ENCODE assay signal across 1 cellular context in genomic region chr1:180232521-180233043, GRCh38.
TF ChIP-seq lines count a peak whose summit lies in the region.

No MANE protein-coding gene starts in this region.

TF ChIP-seq in WTC11, 78 proteins besides CTCF, POLR2A, EP300 and RAD21:
- TF ChIP-seq MAX (CRISPR knock-in tag; IDR thresholded peaks at IDR 0.05) (no peak), NR1H2 (CRISPR knock-in tag; IDR thresholded peaks at IDR 0.05) (no peak), IRF2 (CRISPR knock-in tag; IDR thresholded peaks at IDR 0.05; ENCODE audit: borderline replicate concordance, low read depth) (no peak), FOXP4 (CRISPR knock-in tag; IDR thresholded peaks at IDR 0.05) (no peak), RELA (CRISPR knock-in tag; IDR thresholded peaks at IDR 0.05; ENCODE audit: borderline replicate concordance) (no peak), NR2C2 (CRISPR knock-in tag; IDR thresholded peaks at IDR 0.05) (no peak), TP53 (CRISPR knock-in tag; IDR thresholded peaks at IDR 0.05) (no peak), GRHL2 (CRISPR knock-in tag; IDR thresholded peaks at IDR 0.05; ENCODE audit: insufficient replicate concordance, severe bottlenecking) (no peak), NFATC4 (CRISPR knock-in tag; IDR thresholded peaks at IDR 0.05) (no peak), EMX1 (CRISPR knock-in tag; IDR thresholded peaks at IDR 0.05) (no peak), ETV6 (CRISPR knock-in tag; IDR thresholded peaks at IDR 0.05) (no peak), KAT7 (CRISPR knock-in tag; IDR thresholded peaks at IDR 0.05; ENCODE audit: borderline replicate concordance) (no peak), ZNF232 (CRISPR knock-in tag; IDR thresholded peaks at IDR 0.05) (no peak), ZNF263 (CRISPR knock-in tag; IDR thresholded peaks at IDR 0.05; ENCODE audit: low read depth) (no peak), ZNF121 (CRISPR knock-in tag; IDR thresholded peaks at IDR 0.05) (no peak), FOXK1 (CRISPR knock-in tag; IDR thresholded peaks at IDR 0.05) (no peak), FOXJ3 (CRISPR knock-in tag; IDR thresholded peaks at IDR 0.05; ENCODE audit: borderline replicate concordance) (no peak)
- TF ChIP-seq, protein P1, sequence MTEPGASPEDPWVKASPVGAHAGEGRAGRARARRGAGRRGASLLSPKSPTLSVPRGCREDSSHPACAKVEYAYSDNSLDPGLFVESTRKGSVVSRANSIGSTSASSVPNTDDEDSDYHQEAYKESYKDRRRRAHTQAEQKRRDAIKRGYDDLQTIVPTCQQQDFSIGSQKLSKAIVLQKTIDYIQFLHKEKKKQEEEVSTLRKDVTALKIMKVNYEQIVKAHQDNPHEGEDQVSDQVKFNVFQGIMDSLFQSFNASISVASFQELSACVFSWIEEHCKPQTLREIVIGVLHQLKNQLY (CRISPR knock-in tag; IDR thresholded peaks at IDR 0.05): no peak
- TF ChIP-seq, protein P2, sequence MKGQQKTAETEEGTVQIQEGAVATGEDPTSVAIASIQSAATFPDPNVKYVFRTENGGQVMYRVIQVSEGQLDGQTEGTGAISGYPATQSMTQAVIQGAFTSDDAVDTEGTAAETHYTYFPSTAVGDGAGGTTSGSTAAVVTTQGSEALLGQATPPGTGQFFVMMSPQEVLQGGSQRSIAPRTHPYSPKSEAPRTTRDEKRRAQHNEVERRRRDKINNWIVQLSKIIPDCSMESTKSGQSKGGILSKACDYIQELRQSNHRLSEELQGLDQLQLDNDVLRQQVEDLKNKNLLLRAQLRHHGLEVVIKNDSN (CRISPR knock-in tag; IDR thresholded peaks at IDR 0.05): no peak
- TF ChIP-seq, protein P3, sequence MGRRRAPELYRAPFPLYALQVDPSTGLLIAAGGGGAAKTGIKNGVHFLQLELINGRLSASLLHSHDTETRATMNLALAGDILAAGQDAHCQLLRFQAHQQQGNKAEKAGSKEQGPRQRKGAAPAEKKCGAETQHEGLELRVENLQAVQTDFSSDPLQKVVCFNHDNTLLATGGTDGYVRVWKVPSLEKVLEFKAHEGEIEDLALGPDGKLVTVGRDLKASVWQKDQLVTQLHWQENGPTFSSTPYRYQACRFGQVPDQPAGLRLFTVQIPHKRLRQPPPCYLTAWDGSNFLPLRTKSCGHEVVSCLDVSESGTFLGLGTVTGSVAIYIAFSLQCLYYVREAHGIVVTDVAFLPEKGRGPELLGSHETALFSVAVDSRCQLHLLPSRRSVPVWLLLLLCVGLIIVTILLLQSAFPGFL (CRISPR knock-in tag; IDR thresholded peaks at IDR 0.05; ENCODE audit: borderline replicate concordance): no peak
